Comparison of ENCODE assay signal across 15 cellular contexts in genomic region chr7:36862685-36863375, GRCh38.
DNase-seq lines count a peak whose midpoint lies in the region; ATAC-seq lines count a peak whose summit lies in the region.
"Had no signal": no experiment of that assay in that cellular context is flagged by ENCODE, and none has a peak within 500 bp of the region (broad histone marks: within the 10 kb centered on the region; RNA-seq: fewer than 3 reads in every experiment).

No MANE protein-coding gene starts in this region.

- H3K9me3 Mint-ChIP-seq in natural killer cell treated with Interleukin-12 subunit alpha and Interleukin-12 subunit beta and Interleukin-15 and Interleukin-18, amount 100 ng/mL, for 72 hours: no peaks in the 10 kb centered on the region

- H3K36me3 Mint-ChIP-seq in natural killer cell treated with Interleukin-12 subunit alpha and Interleukin-12 subunit beta and Interleukin-15 and Interleukin-18, amount 100 ng/mL, for 72 hours: peaks cover 33% of the 10 kb centered on the region

- peaks cover 59 to 60% of the 10 kb centered on the region in 2 donors for H3K4me1 Mint-ChIP-seq in natural killer cell treated with Interleukin-12 subunit alpha and Interleukin-12 subunit beta and Interleukin-15 and Interleukin-18, amount 100 ng/mL, for 72 hours (ENCODE audit: low read depth in 2 of 2)

- DNase-seq in NCI-H1105 treated with DMSO at 0.1 percent for 48 hours (lab: John Stamatoyannopoulos, UW) (peak; percentile 32), NCI-H1105 (lab: John Stamatoyannopoulos, UW) (no peak), Daoy (ENCODE audit: low read depth) (peak; percentile 54), amniotic epithelial cell (ENCODE audit: low read depth) (peak; percentile 26), NCI-H128 (lab: John Stamatoyannopoulos, UW; ENCODE audit: unreplicated experiment) (no peak), foreskin melanocyte (no peak)
- DNase-seq in natural killer cell treated with Interleukin-12 subunit alpha and Interleukin-12 subunit beta and Interleukin-15 and Interleukin-18, amount 100 ng/mL, for 72 hours (ENCODE audit: low spot score): no peak
- DNase-seq: HCEC 1CT, MV-4-11, NCI-H1694, NCI-H2107, NCI-H345, NCI-H526 treated with DMSO at 0.1 percent for 48 hours had no signal

- peak overlapping the region; percentile 78 to 93 for H3K27ac Mint-ChIP-seq in natural killer cell treated with Interleukin-12 subunit alpha and Interleukin-12 subunit beta and Interleukin-15 and Interleukin-18, amount 100 ng/mL, for 72 hours

- H3K27me3 Mint-ChIP-seq in natural killer cell treated with Interleukin-12 subunit alpha and Interleukin-12 subunit beta and Interleukin-15 and Interleukin-18, amount 100 ng/mL, for 72 hours: no peaks in the 10 kb centered on the region

- peak overlapping the region; percentile 16 for H3K4me3 Mint-ChIP-seq in natural killer cell treated with Interleukin-12 subunit alpha and Interleukin-12 subunit beta and Interleukin-15 and Interleukin-18, amount 100 ng/mL, for 72 hours

- no peak for ATAC-seq in natural killer cell treated with Interleukin-12 subunit alpha and Interleukin-12 subunit beta and Interleukin-15 and Interleukin-18, amount 100 ng/mL, for 72 hours
- no peak for ATAC-seq in HG03139 (IDR thresholded peaks at IDR 0.05; ENCODE audit: unreplicated experiment)
- ATAC-seq: GM12878 had no signal

Comparison
In these comparisons a context has a peak if more than half of its experiments do, and no peak if none do; other contexts are left out.
1. DNase-seq: peak in NCI-H1105 treated with DMSO at 0.1 percent for 48 hours (single experiment), Daoy (single experiment) and amniotic epithelial cell (single experiment); none in NCI-H1105 (single experiment), natural killer cell treated with Interleukin-12 subunit alpha and Interleukin-12 subunit beta and Interleukin-15 and Interleukin-18, amount 100 ng/mL, for 72 hours (single experiment), NCI-H128 (single experiment) and foreskin melanocyte (single experiment).